In genomic region chr4:3044812-3045499, GRCh38 we compare ENCODE assay signal across 1 cellular context.
A peak's percentile ranks its signal among the peaks of the same experiment; 100 is the strongest.
TF ChIP-seq lines count a peak whose summit lies in the region.

No MANE protein-coding gene starts in this region.

TF ChIP-seq in K562, 482 proteins besides CTCF, POLR2A, EP300 and RAD21:
- TF ChIP-seq TCF15 (CRISPR knock-in tag; IDR thresholded peaks at IDR 0.05), result no peak
- no peak for TF ChIP-seq ETV1 (tag; conservative IDR thresholded peaks at IDR 0.05; ENCODE audit: low read depth)
- no peak for TF ChIP-seq HDAC6 (IDR thresholded peaks at IDR 0.05; ENCODE audit: low read depth, low read length)
- peak; percentile 34; the same call in 1 of the 2 replicates for TF ChIP-seq TFAP4 (CRISPR knock-in tag; IDR thresholded peaks at IDR 0.05; ENCODE audit: borderline replicate concordance)
- no peak for TF ChIP-seq ZBTB5 (IDR thresholded peaks at IDR 0.05)
- TF ChIP-seq NR3C1 (CRISPR knock-in tag; IDR thresholded peaks at IDR 0.05), result no peak
- TF ChIP-seq ZNF316 (IDR thresholded peaks at IDR 0.05), result peak; percentile 69
- peak; percentile 58; the same call in 1 of the 2 replicates for TF ChIP-seq C11orf30 (IDR thresholded peaks at IDR 0.05; ENCODE audit: low read depth)
- peak; percentile 23; the same call in 1 of the 2 replicates for TF ChIP-seq MAFF (IDR thresholded peaks at IDR 0.05; ENCODE audit: low read length)
- TF ChIP-seq ZNF408 (CRISPR knock-in tag; IDR thresholded peaks at IDR 0.05; ENCODE audit: low read depth), result no peak
- TF ChIP-seq PKNOX1 (IDR thresholded peaks at IDR 0.05), result no peak
